17 cellular contexts compared by ENCODE assay signal in the genomic region with DNA sequence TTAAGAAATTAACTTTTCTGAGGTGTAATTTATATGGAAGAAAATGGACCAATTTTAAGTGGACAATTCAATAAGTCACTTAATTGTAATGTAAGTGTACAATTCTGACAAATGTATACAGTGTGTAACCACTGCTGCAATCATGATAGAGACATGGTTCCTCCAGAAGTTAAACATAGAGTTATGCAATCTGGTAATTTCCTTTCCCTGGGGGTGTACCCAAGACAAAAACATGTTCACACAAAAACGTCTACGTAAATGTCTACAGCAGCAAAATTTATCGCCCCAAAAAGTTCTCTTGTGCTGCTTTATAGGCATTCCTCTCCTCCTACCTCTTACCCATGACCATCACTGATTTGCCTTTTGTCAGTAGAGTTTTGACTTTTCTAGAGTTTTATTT.
"Had no signal": no experiment of that assay in that cellular context is flagged by ENCODE, and none has a peak within 500 bp of the region (broad histone marks: within the 10 kb centered on the region; RNA-seq: fewer than 3 reads in every experiment).

No MANE protein-coding gene starts in this region.

- DNase-seq: activated CD4-positive, alpha-beta T cell treated with anti-CD3 and anti-CD28 coated beads for 1 hour; activated CD4-positive, alpha-beta T cell treated with anti-CD3 and anti-CD28 coated beads, Interleukin-2, amount 50 U/mL, for 4 hours; activated naive CD4-positive, alpha-beta T cell treated with anti-CD3 and anti-CD28 coated beads, Interleukin-2, amount 10 ng/mL, durations not matched to agents 7 days and 5 days; activated T-cell treated with anti-CD3 and anti-CD28 coated beads, Interleukin-2, amount 50 U/mL, for 1 hour; dorsolateral prefrontal cortex; endodermal cell; erythroblast; islet precursor cell; natural killer cell; stimulated activated CD4-positive, alpha-beta T cell treated with anti-CD3 and anti-CD28 coated beads, Interleukin-15, amount 100 ng/mL, for 24 hours; stimulated activated CD4-positive, alpha-beta T cell treated with anti-CD3 and anti-CD28 coated beads, Interleukin-4, amount 100 ng/mL, for 1 hour; stimulated activated naive B cell treated with anti-CD40 and anti-IgM and Interleukin-4, amounts not matched to agents 10 μg/mL and 1 μg/mL and 100 μg/mL, for 72 hours; T1000; thyroid gland; uterus had no signal

- H3K27ac ChIP-seq: cardiac muscle cell, dorsolateral prefrontal cortex, thyroid gland, uterus, VCaP had no signal

- ATAC-seq: natural killer cell; stimulated activated naive B cell treated with anti-CD40 and anti-IgM and Interleukin-4, amounts not matched to agents 10 μg/mL and 1 μg/mL and 100 μg/mL, for 72 hours had no signal

- H3K4me3 ChIP-seq: cardiac muscle cell, dorsolateral prefrontal cortex, thyroid gland, uterus had no signal

- H3K4me1 ChIP-seq: uterus had no signal

- H3K9me3 ChIP-seq: thyroid gland, uterus had no signal

- H3K27me3 ChIP-seq: cardiac muscle cell, dorsolateral prefrontal cortex, thyroid gland, uterus had no signal

- H3K36me3 ChIP-seq: cardiac muscle cell, thyroid gland, uterus had no signal
